In genomic region chr6:139887275-139887674, GRCh38 we compare ENCODE assay signal across 1 cellular context.
TF ChIP-seq lines count a peak whose summit lies in the region.

No MANE protein-coding gene starts in this region.

TF ChIP-seq in WTC11, 78 proteins besides CTCF, POLR2A, EP300 and RAD21 (continued from another document):
- TF ChIP-seq, protein P1, sequence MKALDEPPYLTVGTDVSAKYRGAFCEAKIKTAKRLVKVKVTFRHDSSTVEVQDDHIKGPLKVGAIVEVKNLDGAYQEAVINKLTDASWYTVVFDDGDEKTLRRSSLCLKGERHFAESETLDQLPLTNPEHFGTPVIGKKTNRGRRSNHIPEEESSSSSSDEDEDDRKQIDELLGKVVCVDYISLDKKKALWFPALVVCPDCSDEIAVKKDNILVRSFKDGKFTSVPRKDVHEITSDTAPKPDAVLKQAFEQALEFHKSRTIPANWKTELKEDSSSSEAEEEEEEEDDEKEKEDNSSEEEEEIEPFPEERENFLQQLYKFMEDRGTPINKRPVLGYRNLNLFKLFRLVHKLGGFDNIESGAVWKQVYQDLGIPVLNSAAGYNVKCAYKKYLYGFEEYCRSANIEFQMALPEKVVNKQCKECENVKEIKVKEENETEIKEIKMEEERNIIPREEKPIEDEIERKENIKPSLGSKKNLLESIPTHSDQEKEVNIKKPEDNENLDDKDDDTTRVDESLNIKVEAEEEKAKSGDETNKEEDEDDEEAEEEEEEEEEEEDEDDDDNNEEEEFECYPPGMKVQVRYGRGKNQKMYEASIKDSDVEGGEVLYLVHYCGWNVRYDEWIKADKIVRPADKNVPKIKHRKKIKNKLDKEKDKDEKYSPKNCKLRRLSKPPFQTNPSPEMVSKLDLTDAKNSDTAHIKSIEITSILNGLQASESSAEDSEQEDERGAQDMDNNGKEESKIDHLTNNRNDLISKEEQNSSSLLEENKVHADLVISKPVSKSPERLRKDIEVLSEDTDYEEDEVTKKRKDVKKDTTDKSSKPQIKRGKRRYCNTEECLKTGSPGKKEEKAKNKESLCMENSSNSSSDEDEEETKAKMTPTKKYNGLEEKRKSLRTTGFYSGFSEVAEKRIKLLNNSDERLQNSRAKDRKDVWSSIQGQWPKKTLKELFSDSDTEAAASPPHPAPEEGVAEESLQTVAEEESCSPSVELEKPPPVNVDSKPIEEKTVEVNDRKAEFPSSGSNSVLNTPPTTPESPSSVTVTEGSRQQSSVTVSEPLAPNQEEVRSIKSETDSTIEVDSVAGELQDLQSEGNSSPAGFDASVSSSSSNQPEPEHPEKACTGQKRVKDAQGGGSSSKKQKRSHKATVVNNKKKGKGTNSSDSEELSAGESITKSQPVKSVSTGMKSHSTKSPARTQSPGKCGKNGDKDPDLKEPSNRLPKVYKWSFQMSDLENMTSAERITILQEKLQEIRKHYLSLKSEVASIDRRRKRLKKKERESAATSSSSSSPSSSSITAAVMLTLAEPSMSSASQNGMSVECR (CRISPR knock-in tag; IDR thresholded peaks at IDR 0.05; ENCODE audit: borderline replicate concordance), result no peak
- TF ChIP-seq ZNF219 (CRISPR knock-in tag; IDR thresholded peaks at IDR 0.05; ENCODE audit: borderline replicate concordance) (no peak), PREB (CRISPR knock-in tag; IDR thresholded peaks at IDR 0.05; ENCODE audit: borderline replicate concordance) (no peak), FOXK1 (CRISPR knock-in tag; IDR thresholded peaks at IDR 0.05) (no peak), MLX (CRISPR knock-in tag; IDR thresholded peaks at IDR 0.05) (no peak), CREM (CRISPR knock-in tag; IDR thresholded peaks at IDR 0.05) (no peak), ETV6 (CRISPR knock-in tag; IDR thresholded peaks at IDR 0.05) (no peak), TCF7 (CRISPR knock-in tag; IDR thresholded peaks at IDR 0.05; ENCODE audit: low read depth) (no peak), ZNF281 (CRISPR knock-in tag; IDR thresholded peaks at IDR 0.05) (no peak), SMAD3 (CRISPR knock-in tag; IDR thresholded peaks at IDR 0.05; ENCODE audit: borderline replicate concordance) (no peak)
- TF ChIP-seq, protein P2, sequence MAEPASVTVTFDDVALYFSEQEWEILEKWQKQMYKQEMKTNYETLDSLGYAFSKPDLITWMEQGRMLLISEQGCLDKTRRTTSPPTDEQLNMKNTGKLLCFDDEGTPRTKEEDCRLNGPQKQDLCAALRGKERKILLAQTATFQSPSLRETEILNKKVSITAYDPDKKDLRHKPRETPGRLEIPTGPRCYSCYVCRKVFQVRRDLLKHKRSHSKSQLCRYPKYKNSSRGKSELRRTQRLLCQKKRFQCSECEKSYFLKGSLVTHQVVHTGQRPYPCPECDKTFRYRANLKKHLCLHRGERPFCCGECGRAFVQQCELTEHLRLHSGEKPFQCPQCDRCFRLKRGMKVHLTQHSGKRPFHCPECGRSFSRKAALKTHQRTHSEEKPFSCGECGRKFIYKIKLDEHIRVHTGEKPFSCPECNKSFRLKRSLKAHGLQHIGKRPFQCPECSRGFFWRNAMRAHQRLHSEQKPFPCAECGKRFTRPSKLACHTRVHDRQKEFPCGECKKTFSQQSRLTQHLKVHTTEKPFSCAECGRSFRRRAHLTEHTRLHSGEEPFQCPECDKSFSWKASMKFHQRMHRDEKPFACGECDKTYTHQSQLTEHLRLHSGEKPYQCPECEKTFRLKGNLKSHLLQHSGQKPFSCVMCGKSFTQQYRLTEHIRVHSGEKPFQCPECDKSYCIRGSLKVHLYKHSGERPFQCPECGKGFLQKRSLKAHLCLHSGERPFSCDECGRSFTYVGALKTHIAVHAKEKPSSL (CRISPR knock-in tag; conservative IDR thresholded peaks at IDR 0.05), result no peak
- TF ChIP-seq, protein P3, sequence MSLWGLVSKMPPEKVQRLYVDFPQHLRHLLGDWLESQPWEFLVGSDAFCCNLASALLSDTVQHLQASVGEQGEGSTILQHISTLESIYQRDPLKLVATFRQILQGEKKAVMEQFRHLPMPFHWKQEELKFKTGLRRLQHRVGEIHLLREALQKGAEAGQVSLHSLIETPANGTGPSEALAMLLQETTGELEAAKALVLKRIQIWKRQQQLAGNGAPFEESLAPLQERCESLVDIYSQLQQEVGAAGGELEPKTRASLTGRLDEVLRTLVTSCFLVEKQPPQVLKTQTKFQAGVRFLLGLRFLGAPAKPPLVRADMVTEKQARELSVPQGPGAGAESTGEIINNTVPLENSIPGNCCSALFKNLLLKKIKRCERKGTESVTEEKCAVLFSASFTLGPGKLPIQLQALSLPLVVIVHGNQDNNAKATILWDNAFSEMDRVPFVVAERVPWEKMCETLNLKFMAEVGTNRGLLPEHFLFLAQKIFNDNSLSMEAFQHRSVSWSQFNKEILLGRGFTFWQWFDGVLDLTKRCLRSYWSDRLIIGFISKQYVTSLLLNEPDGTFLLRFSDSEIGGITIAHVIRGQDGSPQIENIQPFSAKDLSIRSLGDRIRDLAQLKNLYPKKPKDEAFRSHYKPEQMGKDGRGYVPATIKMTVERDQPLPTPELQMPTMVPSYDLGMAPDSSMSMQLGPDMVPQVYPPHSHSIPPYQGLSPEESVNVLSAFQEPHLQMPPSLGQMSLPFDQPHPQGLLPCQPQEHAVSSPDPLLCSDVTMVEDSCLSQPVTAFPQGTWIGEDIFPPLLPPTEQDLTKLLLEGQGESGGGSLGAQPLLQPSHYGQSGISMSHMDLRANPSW (CRISPR knock-in tag; conservative IDR thresholded peaks at IDR 0.05; ENCODE audit: low read depth), result no peak
